22 cellular contexts compared by ENCODE assay signal in the genomic region with DNA sequence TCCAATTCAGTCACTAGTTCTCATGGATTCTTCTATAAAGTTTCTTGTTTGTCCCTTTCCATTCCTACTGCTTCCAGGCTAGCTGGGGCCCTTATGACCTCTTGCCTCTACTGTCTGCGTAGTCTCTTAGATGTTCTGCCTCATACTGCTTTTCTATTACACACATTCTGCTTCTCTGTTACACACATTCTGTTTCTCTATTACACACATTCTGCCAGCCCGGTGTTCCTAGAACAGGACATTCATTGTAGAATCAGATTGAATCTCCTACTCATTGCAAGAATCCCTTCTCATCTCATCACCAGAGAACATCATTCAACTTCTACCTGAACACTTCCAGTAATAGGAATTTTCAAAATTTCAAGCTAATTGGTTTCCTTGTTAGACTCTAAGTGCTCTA.
"Had no signal": no experiment of that assay in that cellular context is flagged by ENCODE, and none has a peak within 500 bp of the region (broad histone marks: within the 10 kb centered on the region; RNA-seq: fewer than 3 reads in every experiment).

No MANE protein-coding gene starts in this region.

- H3K27me3 Mint-ChIP-seq: memory B cell; natural killer cell treated with Interleukin-12 subunit alpha and Interleukin-12 subunit beta and Interleukin-15 and Interleukin-18, amount 100 ng/mL, for 72 hours; stimulated activated naive B cell treated with anti-CD40 and anti-IgM and Interleukin-4, amounts not matched to agents 10 μg/mL and 1 μg/mL and 100 μg/mL, for 72 hours; stimulated activated naive CD8-positive, alpha-beta T cell treated with anti-CD3 and anti-CD28 coated beads, Interleukin-15, Interleukin-2, amounts not matched to agents 100 ng/mL and 50 ng/mL, for 24 hours had no signal

- H3K27me3 ChIP-seq: gastrocnemius medialis, sigmoid colon, transverse colon, upper lobe of right lung, uterus had no signal

- H3K4me1 ChIP-seq: gastrocnemius medialis, psoas muscle, sigmoid colon, transverse colon, upper lobe of right lung, uterus had no signal

- ATAC-seq: esophagus mucosa; gastrocnemius medialis; left lobe of liver; natural killer cell treated with Interleukin-12 subunit alpha and Interleukin-12 subunit beta and Interleukin-15 and Interleukin-18, amount 100 ng/mL, for 72 hours; psoas muscle; right cardiac atrium; stimulated activated naive B cell treated with anti-CD40 and anti-IgM and Interleukin-4, amounts not matched to agents 10 μg/mL and 1 μg/mL and 100 μg/mL, for 72 hours; upper lobe of right lung had no signal

- H3K9me3 ChIP-seq: gastrocnemius medialis, psoas muscle, sigmoid colon, transverse colon, upper lobe of right lung, uterus had no signal

- H3K27ac Mint-ChIP-seq: memory B cell; natural killer cell treated with Interleukin-12 subunit alpha and Interleukin-12 subunit beta and Interleukin-15 and Interleukin-18, amount 100 ng/mL, for 72 hours; stimulated activated naive B cell treated with anti-CD40 and anti-IgM and Interleukin-4, amounts not matched to agents 10 μg/mL and 1 μg/mL and 100 μg/mL, for 72 hours; stimulated activated naive CD8-positive, alpha-beta T cell treated with anti-CD3 and anti-CD28 coated beads, Interleukin-15, Interleukin-2, amounts not matched to agents 100 ng/mL and 50 ng/mL, for 24 hours had no signal

- H3K4me1 Mint-ChIP-seq: memory B cell; stimulated activated naive B cell treated with anti-CD40 and anti-IgM and Interleukin-4, amounts not matched to agents 10 μg/mL and 1 μg/mL and 100 μg/mL, for 72 hours had no signal

- H3K4me3 Mint-ChIP-seq: memory B cell; natural killer cell treated with Interleukin-12 subunit alpha and Interleukin-12 subunit beta and Interleukin-15 and Interleukin-18, amount 100 ng/mL, for 72 hours; stimulated activated naive B cell treated with anti-CD40 and anti-IgM and Interleukin-4, amounts not matched to agents 10 μg/mL and 1 μg/mL and 100 μg/mL, for 72 hours; stimulated activated naive CD8-positive, alpha-beta T cell treated with anti-CD3 and anti-CD28 coated beads, Interleukin-15, Interleukin-2, amounts not matched to agents 100 ng/mL and 50 ng/mL, for 24 hours had no signal

- H3K36me3 ChIP-seq: uterus had no signal

- H3K27ac ChIP-seq: epithelial cell of prostate, gastrocnemius medialis, psoas muscle, sigmoid colon, transverse colon, upper lobe of right lung, uterus had no signal

- H3K4me3 ChIP-seq: gastrocnemius medialis, lung, psoas muscle, sigmoid colon, transverse colon, upper lobe of right lung, uterus had no signal

- H3K9me3 Mint-ChIP-seq: memory B cell; natural killer cell treated with Interleukin-12 subunit alpha and Interleukin-12 subunit beta and Interleukin-15 and Interleukin-18, amount 100 ng/mL, for 72 hours; stimulated activated naive B cell treated with anti-CD40 and anti-IgM and Interleukin-4, amounts not matched to agents 10 μg/mL and 1 μg/mL and 100 μg/mL, for 72 hours; stimulated activated naive CD8-positive, alpha-beta T cell treated with anti-CD3 and anti-CD28 coated beads, Interleukin-15, Interleukin-2, amounts not matched to agents 100 ng/mL and 50 ng/mL, for 24 hours had no signal

- DNase-seq: cortex of kidney; foreskin fibroblast; gastrocnemius medialis; head of caudate nucleus; kidney; nucleus accumbens; posterior cingulate gyrus; psoas muscle; right cardiac atrium; sigmoid colon; stimulated activated CD4-positive, alpha-beta T cell treated with anti-CD3 and anti-CD28 coated beads, Interleukin-4, amount 100 ng/mL, for 4 hours; stimulated activated naive B cell treated with anti-CD40 and anti-IgM and Interleukin-4, amounts not matched to agents 10 μg/mL and 1 μg/mL and 100 μg/mL, for 72 hours; transverse colon; upper lobe of right lung; uterus had no signal
